8 cellular contexts compared by ENCODE assay signal in genomic region chr9:136644593-136645342, GRCh38. TPM values are rescaled to one million over a fixed set of nuclear protein-coding genes. Genes with fewer than 3 reads are reported as not detected.
DNase-seq lines count a peak whose midpoint lies in the region; ATAC-seq and TF ChIP-seq lines count a peak whose summit lies in the region.

No MANE protein-coding gene starts in this region.

- CTCF ChIA-PET in BJ (lab: Yijun Ruan, JAX): interaction anchor here (0.5 to 2.0 kb wide), 12 partner anchors 10 to 160 kb away, joined by 3 to 11 read pairs (median 6); no protein-coding TSS in a partner anchor
- CTCF ChIA-PET in HEK293 (lab: Yijun Ruan, JAX): interaction anchor here (0.6 to 3.7 kb wide), 13 partner anchors 10 to 458 kb away, joined by 3 to 37 read pairs (median 3); no protein-coding TSS in a partner anchor

- H3K27ac ChIP-seq in HEK293 (ENCODE audit: extremely low read depth, low read depth, low read length) (no peak overlapping the region), skin epidermis (peak overlapping the region in 20 of 21 experiments; percentile 24 to 91 (median 71))

- no peaks in the 10 kb centered on the region for H3K4me1 ChIP-seq in HEK293 (ENCODE audit: control insufficient read depth, insufficient read depth, low read length)

- ATAC-seq in HG03521 (IDR thresholded peaks at IDR 0.05; ENCODE audit: unreplicated experiment) (no peak), HG02840 (IDR thresholded peaks at IDR 0.05; ENCODE audit: low FRiP score, unreplicated experiment) (no peak)

- DNase-seq in BJ (ENCODE audit: low read depth): no peak
- DNase-seq in T follicular helper cell (ENCODE audit: low read depth): peak; percentile 52
- peak in 35 of 58 donors; percentile 6 to 68 (median 34) for DNase-seq in anterior cingulate cortex (lab: John Stamatoyannopoulos, UW)
- DNase-seq in iPS DF 4.7 (ENCODE audit: extremely low read depth, low spot score): peak; percentile 3

- POLR2A ChIA-PET in BJ (lab: Charles Lee): no interaction called here
- POLR2A ChIA-PET in HEK293 (lab: Yijun Ruan, JAX): no interaction called here

- peaks cover 24% of the 10 kb centered on the region for H3K27me3 ChIP-seq in BJ (ENCODE audit: control insufficient read depth, insufficient read depth, low read length)

- peak; percentile 86 for TF ChIP-seq CTCF in BJ (IDR thresholded peaks at IDR 0.05; ENCODE audit: insufficient read depth, low read depth, low read length)
- peak; percentile 91 for TF ChIP-seq CTCF in HEK293 (tag by site-specific recombination; IDR thresholded peaks at IDR 0.05)

- H3K36me3 ChIP-seq in BJ (ENCODE audit: control insufficient read depth, insufficient read depth, low read length) (no peaks in the 10 kb centered on the region), HEK293 (ENCODE audit: control insufficient read depth in 2 of 2, insufficient read depth in 1 of 2, low read length in 2 of 2) (no peaks in the 10 kb centered on the region)

- no peaks in the 10 kb centered on the region for H3K9me3 ChIP-seq in HEK293 (ENCODE audit: control insufficient read depth, insufficient read depth, low read depth, low read length)

- H3K4me3 ChIP-seq in BJ (ENCODE audit: low read depth, low read length) (no peak overlapping the region), HEK293 (ENCODE audit: low read depth, low read length) (no peak overlapping the region), skin epidermis (peak overlapping the region in 5 of 7 experiments; percentile 10 to 24 (median 20))

TF ChIP-seq in HEK293, 187 proteins besides CTCF, POLR2A, EP300 and RAD21 (continues in another document):
- TF ChIP-seq ZNF529 (tag by site-specific recombination; IDR thresholded peaks at IDR 0.05; ENCODE audit: insufficient replicate concordance) (no peak), ZFP37 (tag by site-specific recombination; IDR thresholded peaks at IDR 0.05) (no peak), ZBTB20 (tag by site-specific recombination; IDR thresholded peaks at IDR 0.05) (0 out of 2 replicates have a peak, but pooled peaks have one; percentile 9), ZFHX2 (tag by site-specific recombination; conservative IDR thresholded peaks at IDR 0.05) (peak; percentile 0; the same call in 1 of the 2 replicates), MZF1 (tag by site-specific recombination; IDR thresholded peaks at IDR 0.05; ENCODE audit: borderline replicate concordance) (no peak), KLF7 (tag by site-specific recombination; IDR thresholded peaks at IDR 0.05; ENCODE audit: borderline replicate concordance) (peak; percentile 86; the same call in 1 of the 2 replicates), ZNF654 (tag by site-specific recombination; IDR thresholded peaks at IDR 0.05; ENCODE audit: low read depth) (peak; percentile 58), ZNF555 (tag by site-specific recombination; conservative IDR thresholded peaks at IDR 0.05) (no peak), ZNF626 (tag by site-specific recombination; IDR thresholded peaks at IDR 0.05) (no peak), ZNF560 (tag by site-specific recombination; IDR thresholded peaks at IDR 0.05; ENCODE audit: borderline replicate concordance) (no peak), MYNN (tag by site-specific recombination; IDR thresholded peaks at IDR 0.05; ENCODE audit: borderline replicate concordance) (no peak), ZBTB1 (tag by site-specific recombination; IDR thresholded peaks at IDR 0.05) (no peak), OSR2 (tag by site-specific recombination; IDR thresholded peaks at IDR 0.05) (peak; percentile 40; the same call in 1 of the 2 replicates), ZNF335 (tag by site-specific recombination; conservative IDR thresholded peaks at IDR 0.05) (0 out of 2 replicates have a peak, but pooled peaks have one; percentile 4), ZSCAN30 (tag by site-specific recombination; IDR thresholded peaks at IDR 0.05) (peak; percentile 66; the same call in 1 of the 2 replicates), ZNF530 (tag by site-specific recombination; IDR thresholded peaks at IDR 0.05; ENCODE audit: low read depth) (no peak), BCL11A (tag by site-specific recombination; IDR thresholded peaks at IDR 0.05; ENCODE audit: low read depth) (no peak), ZNF324 (tag by site-specific recombination; IDR thresholded peaks at IDR 0.05) (0 out of 2 replicates have a peak, but pooled peaks have one; percentile 66), ZFP3 (tag by site-specific recombination; IDR thresholded peaks at IDR 0.05; ENCODE audit: low read depth) (no peak), ZXDB (tag by site-specific recombination; IDR thresholded peaks at IDR 0.05) (no peak), ZNF660 (tag by site-specific recombination; IDR thresholded peaks at IDR 0.05) (no peak), GLIS2 (tag by site-specific recombination; IDR thresholded peaks at IDR 0.05) (peak; percentile 96), PATZ1 (tag by site-specific recombination; IDR thresholded peaks at IDR 0.05) (0 out of 2 replicates have a peak, but pooled peaks have one; percentile 80), GLIS1 (tag by site-specific recombination; IDR thresholded peaks at IDR 0.05) (peak; percentile 41; the same call in 1 of the 2 replicates), ZNF600 (tag by site-specific recombination; IDR thresholded peaks at IDR 0.05) (no peak)
- TF ChIP-seq, protein P1, sequence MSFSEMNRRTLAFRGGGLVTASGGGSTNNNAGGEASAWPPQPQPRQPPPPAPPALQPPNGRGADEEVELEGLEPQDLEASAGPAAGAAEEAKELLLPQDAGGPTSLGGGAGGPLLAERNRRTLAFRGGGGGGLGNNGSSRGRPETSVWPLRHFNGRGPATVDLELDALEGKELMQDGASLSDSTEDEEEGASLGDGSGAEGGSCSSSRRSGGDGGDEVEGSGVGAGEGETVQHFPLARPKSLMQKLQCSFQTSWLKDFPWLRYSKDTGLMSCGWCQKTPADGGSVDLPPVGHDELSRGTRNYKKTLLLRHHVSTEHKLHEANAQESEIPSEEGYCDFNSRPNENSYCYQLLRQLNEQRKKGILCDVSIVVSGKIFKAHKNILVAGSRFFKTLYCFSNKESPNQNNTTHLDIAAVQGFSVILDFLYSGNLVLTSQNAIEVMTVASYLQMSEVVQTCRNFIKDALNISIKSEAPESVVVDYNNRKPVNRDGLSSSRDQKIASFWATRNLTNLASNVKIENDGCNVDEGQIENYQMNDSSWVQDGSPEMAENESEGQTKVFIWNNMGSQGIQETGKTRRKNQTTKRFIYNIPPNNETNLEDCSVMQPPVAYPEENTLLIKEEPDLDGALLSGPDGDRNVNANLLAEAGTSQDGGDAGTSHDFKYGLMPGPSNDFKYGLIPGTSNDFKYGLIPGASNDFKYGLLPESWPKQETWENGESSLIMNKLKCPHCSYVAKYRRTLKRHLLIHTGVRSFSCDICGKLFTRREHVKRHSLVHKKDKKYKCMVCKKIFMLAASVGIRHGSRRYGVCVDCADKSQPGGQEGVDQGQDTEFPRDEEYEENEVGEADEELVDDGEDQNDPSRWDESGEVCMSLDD (tag by site-specific recombination; IDR thresholded peaks at IDR 0.05): peak; percentile 64
- TF ChIP-seq, protein P2, sequence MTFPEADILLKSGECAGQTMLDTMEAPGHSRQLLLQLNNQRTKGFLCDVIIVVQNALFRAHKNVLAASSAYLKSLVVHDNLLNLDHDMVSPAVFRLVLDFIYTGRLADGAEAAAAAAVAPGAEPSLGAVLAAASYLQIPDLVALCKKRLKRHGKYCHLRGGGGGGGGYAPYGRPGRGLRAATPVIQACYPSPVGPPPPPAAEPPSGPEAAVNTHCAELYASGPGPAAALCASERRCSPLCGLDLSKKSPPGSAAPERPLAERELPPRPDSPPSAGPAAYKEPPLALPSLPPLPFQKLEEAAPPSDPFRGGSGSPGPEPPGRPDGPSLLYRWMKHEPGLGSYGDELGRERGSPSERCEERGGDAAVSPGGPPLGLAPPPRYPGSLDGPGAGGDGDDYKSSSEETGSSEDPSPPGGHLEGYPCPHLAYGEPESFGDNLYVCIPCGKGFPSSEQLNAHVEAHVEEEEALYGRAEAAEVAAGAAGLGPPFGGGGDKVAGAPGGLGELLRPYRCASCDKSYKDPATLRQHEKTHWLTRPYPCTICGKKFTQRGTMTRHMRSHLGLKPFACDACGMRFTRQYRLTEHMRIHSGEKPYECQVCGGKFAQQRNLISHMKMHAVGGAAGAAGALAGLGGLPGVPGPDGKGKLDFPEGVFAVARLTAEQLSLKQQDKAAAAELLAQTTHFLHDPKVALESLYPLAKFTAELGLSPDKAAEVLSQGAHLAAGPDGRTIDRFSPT (tag by site-specific recombination; IDR thresholded peaks at IDR 0.05): peak; percentile 80; the same call in 1 of the 2 replicates

RNA-seq across cellular contexts. Expression of gene EGFL7, which starts 17.9 kb away (rescaled TPM):
- 13.8 and 26.9 TPM in 2 replicates for polyA plus RNA-seq in BJ (2011; rRNA removed)
- 1.5 and 1.9 TPM in 2 replicates for polyA minus RNA-seq in BJ (2011; rRNA and poly(A)+ RNA removed)

RNA-seq across cellular contexts. Expression of gene AGPAT2, which starts 42.5 kb away (rescaled TPM):
- polyA plus RNA-seq in BJ (2011; rRNA removed): 48.3 and 68.3 TPM in 2 replicates
- polyA minus RNA-seq in BJ (2011; rRNA and poly(A)+ RNA removed): 23.9 and 34.1 TPM in 2 replicates

Comparison
In these comparisons a context has a peak if more than half of its experiments do, and no peak if none do; other contexts are left out.
1. H3K4me3 ChIP-seq: peak in skin epidermis (5 of 7); none in BJ (single experiment) and HEK293 (single experiment).